ENCODE assay signal across 11 cellular contexts in the genomic region with DNA sequence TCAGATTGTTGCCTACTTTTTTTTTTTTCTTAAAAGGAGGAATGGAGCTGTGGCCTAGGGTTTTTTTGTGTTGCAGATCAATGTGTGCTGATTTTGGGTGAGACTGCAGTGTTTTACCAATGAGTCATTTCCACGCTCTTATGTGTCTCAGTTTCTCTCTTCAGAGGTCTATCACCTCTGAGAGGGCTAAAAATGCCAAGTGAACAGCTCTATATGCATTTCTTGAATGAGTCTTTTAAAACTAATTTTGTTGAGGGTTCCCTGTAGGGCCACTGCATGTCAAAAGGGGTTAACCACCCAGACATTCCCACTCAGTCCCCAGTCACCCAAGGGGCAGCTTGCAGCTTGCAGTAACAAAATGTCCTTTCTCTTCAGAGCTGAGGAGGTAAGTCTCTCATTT. TPM values are rescaled to one million over a fixed set of nuclear protein-coding genes. Genes with fewer than 3 reads are reported as not detected.
DNase-seq lines count a peak whose midpoint lies in the region; ATAC-seq and TF ChIP-seq lines count a peak whose summit lies in the region.
"Had no signal": no experiment of that assay in that cellular context is flagged by ENCODE, and none has a peak within 500 bp of the region (broad histone marks: within the 10 kb centered on the region; RNA-seq: fewer than 3 reads in every experiment).

No MANE protein-coding gene starts in this region.

- H3K27ac ChIP-seq in psoas muscle (no peak overlapping the region), spleen (no peak overlapping the region)
- H3K27ac ChIP-seq: prostate gland had no signal

- no peaks in the 10 kb centered on the region for H3K36me3 ChIP-seq in psoas muscle (ENCODE audit: insufficient read depth in 1 of 2, low read depth in 1 of 2)
- peaks cover 0 to 5% (median 0%) of the 10 kb centered on the region in 6 donors for H3K36me3 ChIP-seq in spleen
- H3K36me3 ChIP-seq: prostate gland had no signal

- peaks cover 9% of the 10 kb centered on the region for H3K4me1 ChIP-seq in psoas muscle
- no peaks in the 10 kb centered on the region for H3K4me1 ChIP-seq in spleen
- H3K4me1 ChIP-seq: prostate gland had no signal

- H3K4me3 ChIP-seq in psoas muscle (no peak overlapping the region), spleen (no peak overlapping the region)
- H3K4me3 ChIP-seq: prostate gland had no signal

- 96 to 98% (median 96%) methylated on average over 1 of the region's 1 CpG for WGBS in psoas muscle, 3 donors
- 85 to 91% (median 88%) methylated on average over 1 of the region's 1 CpG for WGBS in spleen, 5 donors

- ATAC-seq in GM18861 (IDR thresholded peaks at IDR 0.05; ENCODE audit: unreplicated experiment) (peak; percentile 69), GM21717 (IDR thresholded peaks at IDR 0.05; ENCODE audit: unreplicated experiment) (peak; percentile 70), HG03558 (IDR thresholded peaks at IDR 0.05; ENCODE audit: extremely low read depth, unreplicated experiment) (peak; percentile 75), psoas muscle (no peak)

- H3K9me3 ChIP-seq in psoas muscle (no peaks in the 10 kb centered on the region), spleen (no peaks in the 10 kb centered on the region)
- H3K9me3 ChIP-seq: prostate gland had no signal

- intact Hi-C loops in psoas muscle (cut with DNase I) = no loop called here
- intact Hi-C loops in spleen (cut with DNase I; ENCODE audit: low total_unique reads) = no loop called here

- TF ChIP-seq POLR2A in spleen (IDR thresholded peaks at IDR 0.05) = no peak

- DNase-seq in iPS DF 4.7 (ENCODE audit: extremely low read depth, low spot score) (peak; percentile 36), psoas muscle (no peak), NCI-H146 treated with DMSO at 0.1 percent for 48 hours (lab: John Stamatoyannopoulos, UW; ENCODE audit: unreplicated experiment) (no peak), spleen (no peak), hypothalamus (lab: John Stamatoyannopoulos, UW) (no peak)
- DNase-seq: NCI-H2081 treated with DMSO at 0.1 percent for 48 hours had no signal

- no peak for TF ChIP-seq CTCF in psoas muscle (IDR thresholded peaks at IDR 0.05)
- TF ChIP-seq CTCF in spleen (IDR thresholded peaks at IDR 0.05 in 8 of 11, conservative IDR thresholded peaks at IDR 0.05 in 3 of 11) = no peak

- H3K27me3 ChIP-seq in psoas muscle (ENCODE audit: insufficient read depth in 3 of 3, low read length in 2 of 3) (no peaks in the 10 kb centered on the region), spleen (replicated peaks in 1 of 7) (no peaks in the 10 kb centered on the region)

RNA-seq across cellular contexts. Expression of gene GLIPR1L2, which starts 24.3 kb away (rescaled TPM):
- 1 to 10 TPM in 2 of 4 donors, under 1 TPM in 1, not detected in 1; 0.54 to 1.5 (median 1.3) TPM for total RNA-seq in psoas muscle
- under 1 TPM; 0.04 to 0.60 (median 0.57) TPM for polyA plus RNA-seq in psoas muscle
- total RNA-seq in spleen = 1 to 10 TPM in 4 of 7 donors, under 1 TPM in 2, not detected in 1; 0.44 to 3.2 (median 1.1) TPM
- polyA plus RNA-seq in spleen = under 1 TPM; 0.07 to 0.77 (median 0.42) TPM

RNA-seq across cellular contexts. Expression of gene GLIPR1L1, which starts 32.2 kb away (rescaled TPM):
- total RNA-seq in psoas muscle = not detected
- polyA plus RNA-seq in psoas muscle = not detected
- not detected for total RNA-seq in spleen
- not detected for polyA plus RNA-seq in spleen
- polyA plus RNA-seq: adipose tissue had no signal

RNA-seq across cellular contexts. Expression of gene CAPS2, which starts 36.5 kb away (rescaled TPM):
- total RNA-seq in psoas muscle (1 to 10 TPM; 7.6 to 9.8 (median 9.0) TPM), spleen (10 to 100 TPM; 12.8 to 29.6 (median 18.2) TPM)
- polyA plus RNA-seq in psoas muscle (10 to 100 TPM in 1 of 3 donors, 1 to 10 TPM in 1, under 1 TPM in 1; 0.73 to 20.3 (median 5.3) TPM), spleen (1 to 10 TPM; 1.5 to 7.3 (median 4.5) TPM)

Comparison
In these comparisons a context has a peak if more than half of its experiments do, and no peak if none do; other contexts are left out.
1. ATAC-seq: peak in GM18861 (single experiment), GM21717 (single experiment) and HG03558 (single experiment); none in psoas muscle (0 of 4).